11 cellular contexts compared by ENCODE assay signal in the genomic region with DNA sequence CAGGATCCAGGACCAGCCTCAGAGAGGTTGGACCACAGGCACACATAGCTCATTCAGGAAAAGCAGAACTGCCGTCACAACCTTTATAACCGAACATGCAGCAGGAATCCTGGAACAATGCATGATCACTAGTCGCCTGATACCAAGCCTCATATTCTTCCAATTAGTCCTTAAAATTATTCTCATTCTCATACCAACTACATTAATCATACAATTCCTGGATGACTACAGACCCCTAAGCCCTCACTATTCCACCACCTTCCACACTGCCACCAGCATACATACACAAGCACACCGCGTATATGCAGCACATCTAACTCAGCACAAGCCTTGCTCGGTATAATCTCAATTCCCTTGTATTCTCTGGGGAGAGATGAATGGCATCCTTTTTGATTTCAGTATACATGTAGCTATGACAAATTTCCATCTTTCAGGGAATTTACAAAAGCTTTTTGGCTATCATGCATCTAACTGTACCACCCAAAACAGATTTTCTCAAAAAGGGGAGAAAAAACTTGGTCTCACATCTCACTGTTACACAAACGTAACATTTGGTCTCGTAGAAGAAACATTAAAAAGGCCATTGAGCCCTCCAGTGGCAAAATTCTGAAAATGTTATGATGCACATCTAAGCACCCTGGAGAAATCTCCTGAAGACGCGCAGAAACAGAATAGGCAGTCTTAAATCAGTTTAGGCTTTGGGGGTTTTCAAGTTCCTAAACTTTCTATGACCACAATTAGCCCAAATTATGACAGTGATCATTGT. TPM values are rescaled to one million over a fixed set of nuclear protein-coding genes. Genes with fewer than 3 reads are reported as not detected.
DNase-seq lines count a peak whose midpoint lies in the region; FAIRE-seq and TF ChIP-seq lines count a peak whose summit lies in the region.
"Had no signal": no experiment of that assay in that cellular context is flagged by ENCODE, and none has a peak within 500 bp of the region (broad histone marks: within the 10 kb centered on the region; RNA-seq: fewer than 3 reads in every experiment).

No MANE protein-coding gene starts in this region.

- no peak overlapping the region for H3K9ac ChIP-seq in H1 (replicated peaks in 1 of 4; ENCODE audit: extremely low read depth in 1 of 4, low read depth in 3 of 4, low read length in 3 of 4)

- no peak overlapping the region for H3K23ac ChIP-seq in H1 (ENCODE audit: insufficient read length)

- peak in 2 of 3 experiments; percentile 0 to 37 for DNase-seq in NCI-H1417 (lab: John Stamatoyannopoulos, UW)
- no peak for DNase-seq in NCI-H1417 treated with DMSO at 0.1 percent for 48 hours (lab: John Stamatoyannopoulos, UW)
- DNase-seq in NCI-H2227 (lab: John Stamatoyannopoulos, UW; ENCODE audit: unreplicated experiment) = peak; percentile 20
- no peak for DNase-seq in H1 (ENCODE audit: low read depth in 1 of 2, low spot score in 2 of 2)
- peak; percentile 77 for DNase-seq in retinal pigment epithelial cell (ENCODE audit: low read depth)
- DNase-seq in GF-D8 (lab: John Stamatoyannopoulos, UW) = no peak
- no peak for DNase-seq in activated CD4-positive, CD25-positive, alpha-beta regulatory T cell (lab: John Stamatoyannopoulos, UW)
- DNase-seq in NCI-H2081 treated with DMSO at 0.1 percent for 48 hours (lab: John Stamatoyannopoulos, UW) = no peak
- DNase-seq: activated CD4-positive, alpha-beta T cell treated with anti-CD3 and anti-CD28 coated beads for 36 hours; effector CD4-positive, alpha-beta T cell; MG63 had no signal

- H3K4me3 ChIP-seq in H1 (ENCODE audit: extremely low read depth in 1 of 4, insufficient read depth in 2 of 4, low read depth in 3 of 4, low read length in 4 of 4) (no peak overlapping the region), retinal pigment epithelial cell (ENCODE audit: low read length) (peak overlapping the region; percentile 37)
- H3K4me3 ChIP-seq: MG63 had no signal

- H3K14ac ChIP-seq in H1 (ENCODE audit: insufficient read length) = no peak overlapping the region

- TF ChIP-seq CTCF in H1 (IDR thresholded peaks at IDR 0.05; ENCODE audit: control extremely low read depth in 1 of 3, insufficient read depth in 1 of 3, low read depth in 1 of 3, low read length in 3 of 3) (peak in 1 of 3 experiments; percentile 27; a peak in 1 of 4 replicates), retinal pigment epithelial cell (conservative IDR thresholded peaks at IDR 0.05; ENCODE audit: low read depth, low read length) (peak; percentile 43)

- no peak overlapping the region for H2AK5ac ChIP-seq in H1 (ENCODE audit: low read depth, low read length)

- FAIRE-seq in H1 (lab: Jason Lieb, UNC) = no peak

- peak; percentile 35 to 57; a peak in 3 of 4 replicates for TF ChIP-seq RAD21 in H1 (IDR thresholded peaks at IDR 0.05 in 1 of 2, conservative IDR thresholded peaks at IDR 0.05 in 1 of 2; ENCODE audit: low read depth in 2 of 2, low read length in 2 of 2)

- no peaks in the 10 kb centered on the region for H3K79me2 ChIP-seq in H1 (ENCODE audit: control insufficient read depth in 1 of 2, insufficient read depth in 2 of 2, low read length in 2 of 2)

- H3K27ac ChIP-seq in H1 (ENCODE audit: low read depth, low read length) = no peak overlapping the region

- no peak overlapping the region for H4K8ac ChIP-seq in H1 (ENCODE audit: extremely low read depth, insufficient read depth, low read length)

- no peak for TF ChIP-seq EP300 in H1 (IDR thresholded peaks at IDR 0.05; ENCODE audit: borderline replicate concordance in 1 of 2, low read depth in 2 of 2, low read length in 2 of 2)

- H3K27me3 ChIP-seq in H1 (replicated peaks in 1 of 4; ENCODE audit: control insufficient read depth in 3 of 4, extremely low read depth in 1 of 4, insufficient read depth in 3 of 4, low read length in 3 of 4) = peaks cover 0 to 1% (median 0%) of the 10 kb centered on the region in 4 experiments; a peak in 1 of 7 replicates

- H4K20me1 ChIP-seq in H1 (replicated peaks in 1 of 2; ENCODE audit: control insufficient read depth in 1 of 2, insufficient read depth in 2 of 2, low read length in 2 of 2) = no peaks in the 10 kb centered on the region

- CTCF ChIA-PET in H1 (lab: Charles Lee; ENCODE audit: partially characterized antibody) = interaction anchor here (0.7 to 1.5 kb wide), 2 partner anchors 188 to 271 kb away, joined by 3 to 5 read pairs; no protein-coding TSS in a partner anchor

- POLR2A ChIA-PET in H1 (lab: Charles Lee; ENCODE audit: partially characterized antibody) = no interaction called here

- H2BK120ac ChIP-seq in H1 (replicated peaks; ENCODE audit: low read depth, low read length) = no peak overlapping the region

- no peak overlapping the region for H2BK20ac ChIP-seq in H1 (ENCODE audit: low read length)

- TF ChIP-seq POLR2A in H1 (IDR thresholded peaks at IDR 0.05; ENCODE audit: control extremely low read depth in 1 of 2, low read depth in 2 of 2, low read length in 2 of 2) = no peak

- no peak overlapping the region for H3K4ac ChIP-seq in H1 (replicated peaks; ENCODE audit: insufficient read length, low read depth, low read length)

- no peak overlapping the region for H3K18ac ChIP-seq in H1 (ENCODE audit: extremely low read depth, low read length)

- H2BK12ac ChIP-seq in H1 (ENCODE audit: low read depth, low read length) = no peak overlapping the region

- no peak overlapping the region for H2BK5ac ChIP-seq in H1 (ENCODE audit: low read depth, low read length)

- H3K4me2 ChIP-seq in H1 (ENCODE audit: insufficient read depth in 1 of 2, low read depth in 2 of 2, low read length in 2 of 2) = no peak overlapping the region

- H3K23me2 ChIP-seq in H1 (ENCODE audit: low read depth, low read length) = no peaks in the 10 kb centered on the region

- no peaks in the 10 kb centered on the region for H3K79me1 ChIP-seq in H1 (ENCODE audit: low read depth, low read length)

- 91% methylated on average over 10 of the region's 10 CpGs; no CpG with 5 or more reads in 1 of the 2 experiments for WGBS in H1 (ENCODE audit: extremely low coverage in 1 of 2, insufficient coverage in 1 of 2, insufficient read length in 1 of 2, insufficient replicate concordance in 2 of 2, low coverage in 1 of 2, low lambda C conversion rate in 2 of 2, missing lambda C conversion rate in 1 of 2), 2 experiments

- H4K5ac ChIP-seq in H1 (ENCODE audit: insufficient read length, low read depth, low read length) = no peak overlapping the region

- no peak overlapping the region for H2BK15ac ChIP-seq in H1 (ENCODE audit: low read length)

- no peak overlapping the region for H4K91ac ChIP-seq in H1 (replicated peaks; ENCODE audit: insufficient read length, low read length)

- H3K36me3 ChIP-seq in H1 (ENCODE audit: control insufficient read depth in 2 of 4, insufficient read depth in 4 of 4, low read length in 3 of 4) = no peaks in the 10 kb centered on the region
- H3K36me3 ChIP-seq: MG63 had no signal

- H3K9me3 ChIP-seq in H1 (ENCODE audit: insufficient read depth in 2 of 2, low read depth in 1 of 2, low read length in 1 of 2) = no peaks in the 10 kb centered on the region
- H3K9me3 ChIP-seq: MG63 had no signal

- H3K4me1 ChIP-seq in H1 (replicated peaks in 1 of 4; ENCODE audit: control insufficient read depth in 3 of 4, insufficient read depth in 4 of 4, low read length in 3 of 4) = no peaks in the 10 kb centered on the region

- H2AFZ ChIP-seq in H1 (ENCODE audit: low read length) = no peak overlapping the region

- H3K56ac ChIP-seq in H1 (replicated peaks; ENCODE audit: insufficient read length, low read depth, low read length) = no peak overlapping the region

TF ChIP-seq in H1, 55 proteins besides CTCF, POLR2A, EP300 and RAD21:
- TF ChIP-seq TEAD4 (IDR thresholded peaks at IDR 0.05; ENCODE audit: low read depth, low read length) = no peak

RNA-seq across cellular contexts. Expression of a gene that starts 46.2 kb away (rescaled TPM):
- total RNA-seq in H1 (2021; fragmentation: NEBNext Ultra II Directional; extraction: Animal tissue kit (Norgen Biotek cat#: 25700)) = 3.4 TPM in 2 replicates
- 0.31 and 0.56 TPM in 2 replicates for polyA plus RNA-seq in H1 (2011; rRNA removed)
- polyA plus RNA-seq in H1 (2011; cell fraction: cytosol; rRNA removed) = 0.75 TPM
- 0.60 TPM for polyA plus RNA-seq in H1 (2011; cell fraction: nucleus; rRNA removed)
- polyA plus RNA-seq in H1 (2012, experiment 1 of 2) = 1.2 to 4.4 TPM (median 2.0 TPM) in 4 replicates
- polyA plus RNA-seq in H1 (2012, experiment 2 of 2) = 0.76 TPM
- 2.6 TPM for polyA plus RNA-seq in H1 (2013, experiment 1 of 2)
- polyA plus RNA-seq in H1 (2013, experiment 2 of 2) = 2.7 TPM
- polyA minus RNA-seq in H1 (2011; rRNA and poly(A)+ RNA removed) = 2.6 and 2.9 TPM in 2 replicates
- 2.5 TPM for polyA minus RNA-seq in H1 (2011; cell fraction: cytosol; rRNA and poly(A)+ RNA removed)
- polyA minus RNA-seq in H1 (2011; cell fraction: nucleus; rRNA and poly(A)+ RNA removed) = 7.9 TPM

Comparison
In these comparisons a context has a peak if more than half of its experiments do, and no peak if none do; other contexts are left out.
1. DNase-seq: peak in NCI-H1417 (2 of 3), NCI-H2227 (single experiment) and retinal pigment epithelial cell (single experiment); none in NCI-H1417 treated with DMSO at 0.1 percent for 48 hours (single experiment), H1 (0 of 2), GF-D8 (single experiment), activated CD4-positive, CD25-positive, alpha-beta regulatory T cell (0 of 4) and NCI-H2081 treated with DMSO at 0.1 percent for 48 hours (single experiment).